8 cellular contexts compared by ENCODE assay signal in genomic region chr15:74956648-74957300, GRCh38. TPM values are rescaled to one million over a fixed set of nuclear protein-coding genes. Genes with fewer than 3 reads are reported as not detected.
DNase-seq lines count a peak whose midpoint lies in the region; ATAC-seq, FAIRE-seq and TF ChIP-seq lines count a peak whose summit lies in the region.

Gene RPP25, minus strand, starts transcription at chr15:74956772. Its CDS starts 189 bp downstream, at chr15:74956583.

- H3K27me3 ChIP-seq in WERI-Rb-1 (ENCODE audit: insufficient read depth, low read depth, severe bottlenecking), result no peaks in the 10 kb centered on the region

- peak within 1 kb of the TSS; percentile 32 to 37 for H3K9ac ChIP-seq in kidney (ENCODE audit: low read length in 2 of 2)

- H3K27ac ChIP-seq in kidney (ENCODE audit: low read depth in 2 of 2, low read length in 2 of 2) (peak within 1 kb of the TSS in 1 of 2 donors; percentile 63), WERI-Rb-1 (no peak within 1 kb of the TSS; the same call in 1 of the 2 replicates)

- no peak for FAIRE-seq in kidney (lab: Jason Lieb, UNC)

- no peak for TF ChIP-seq CTCF in GM12864 (IDR thresholded peaks at IDR 0.05; ENCODE audit: low read depth, low read length, missing control alignments)
- TF ChIP-seq CTCF in kidney (IDR thresholded peaks at IDR 0.05; ENCODE audit: borderline replicate concordance, extremely low read depth, insufficient read depth), result no peak
- no peak for TF ChIP-seq CTCF in WERI-Rb-1 (IDR thresholded peaks at IDR 0.05; ENCODE audit: low read depth, low read length)

- peak; percentile 81 for ATAC-seq in HG02610 (IDR thresholded peaks at IDR 0.05; ENCODE audit: unreplicated experiment)
- ATAC-seq in activated CD4-positive, CD25-positive, alpha-beta regulatory T cell treated with anti-CD3 and anti-CD28 coated beads, Interleukin-2, amount 50 U/mL, for 24 hours, result peak; percentile 88

- H3K4me3 ChIP-seq in GM12864 (ENCODE audit: low read depth, low read length), result peak within 1 kb of the TSS; percentile 54
- peak within 1 kb of the TSS; percentile 57 to 64 for H3K4me3 ChIP-seq in kidney (ENCODE audit: low read length in 2 of 2)
- H3K4me3 ChIP-seq in WERI-Rb-1 (ENCODE audit: low read depth, low read length), result no peak within 1 kb of the TSS

- peaks cover 12 to 18% of the 10 kb centered on the region in 2 donors for H3K4me1 ChIP-seq in kidney (ENCODE audit: control insufficient read depth in 1 of 2, insufficient read depth in 1 of 2, low read depth in 1 of 2, low read length in 2 of 2)

- H3K9me3 ChIP-seq in kidney (ENCODE audit: control insufficient read depth in 1 of 2, low read length in 2 of 2) (no peaks in the 10 kb centered on the region), WERI-Rb-1 (ENCODE audit: severe bottlenecking) (no peaks in the 10 kb centered on the region)

- intact Hi-C loops in kidney (cut with DNase I), result no loop called here

- no peaks in the 10 kb centered on the region for H3K36me3 ChIP-seq in kidney (ENCODE audit: control insufficient read depth in 1 of 2, insufficient read depth in 2 of 2, low read length in 2 of 2)
- no peaks in the 10 kb centered on the region for H3K36me3 ChIP-seq in WERI-Rb-1

- DNase-seq in GM12864 (ENCODE audit: low read depth) (no peak), NCI-H146 (lab: John Stamatoyannopoulos, UW) (peak; percentile 84), cerebellum (ENCODE audit: low spot score) (peak; percentile 74), kidney (peak; percentile 92), WERI-Rb-1 (no peak)
- peak; percentile 78 for DNase-seq in stimulated activated CD4-positive, alpha-beta T cell treated with anti-CD3 and anti-CD28 coated beads, Interleukin-12 subunit alpha, Interleukin-12 subunit beta, amount 100 ng/mL, for 4 hours

RNA-seq across cellular contexts. Expression of gene RPP25, which starts in this region (rescaled TPM):
- 1.7 TPM for total RNA-seq in cerebellum
- 7.2 TPM for total RNA-seq in kidney
- polyA plus RNA-seq in kidney (ENCODE audit: insufficient read depth, low read depth, low replicate concordance), result 7.3 TPM

Comparison
In these comparisons a context has a peak if more than half of its experiments do, and no peak if none do; other contexts are left out.
1. DNase-seq: peak in NCI-H146 (single experiment), cerebellum (single experiment), kidney (single experiment) and stimulated activated CD4-positive, alpha-beta T cell treated with anti-CD3 and anti-CD28 coated beads, Interleukin-12 subunit alpha, Interleukin-12 subunit beta, amount 100 ng/mL, for 4 hours (single experiment); none in GM12864 (single experiment) and WERI-Rb-1 (single experiment).